Comparison of ENCODE assay signal across 8 cellular contexts in genomic region chr15:98727115-98728040, GRCh38.
DNase-seq lines count a peak whose midpoint lies in the region; TF ChIP-seq lines count a peak whose summit lies in the region.

No MANE protein-coding gene starts in this region.

- TF ChIP-seq CTCF in GM10248 (IDR thresholded peaks at IDR 0.05; ENCODE audit: control extremely low read depth, extremely low read depth, low read depth, missing control alignments): no peak

- POLR2A ChIA-PET in GM10248 (lab: Yijun Ruan, JAX): interaction anchor here (0.7 kb wide), 1 partner anchor 32 kb away, joined by 4 read pairs; no protein-coding TSS in a partner anchor

- CTCF ChIA-PET in GM10248 (lab: Yijun Ruan, JAX): no interaction called here

- DNase-seq in activated gamma-delta T cell (lab: John Stamatoyannopoulos, UW) (peak; percentile 8), activated gamma-delta T cell treated with Interleukin-2 at 50 U/mL for 16 hours (no peak), epidermal melanocyte (ENCODE audit: insufficient read length, low spot score) (peak; percentile 52), mesenteric fat pad (ENCODE audit: low spot score) (peak; percentile 94), NCI-H345 (lab: John Stamatoyannopoulos, UW) (no peak), AML-193 (lab: John Stamatoyannopoulos, UW) (no peak), GM10248 (ENCODE audit: extremely low spot score) (no peak)
- DNase-seq in activated naive CD4-positive, alpha-beta T cell treated with anti-CD3 and anti-CD28 coated beads, Interleukin-2, amount 50 U/mL, for 16 hours: no peak

Comparison
In these comparisons a context has a peak if more than half of its experiments do, and no peak if none do; other contexts are left out.
1. DNase-seq: peak in activated gamma-delta T cell (single experiment), epidermal melanocyte (single experiment) and mesenteric fat pad (single experiment); none in activated gamma-delta T cell treated with Interleukin-2 at 50 U/mL for 16 hours (single experiment), NCI-H345 (single experiment), AML-193 (0 of 2), GM10248 (single experiment) and activated naive CD4-positive, alpha-beta T cell treated with anti-CD3 and anti-CD28 coated beads, Interleukin-2, amount 50 U/mL, for 16 hours (single experiment).